Comparison of ENCODE assay signal across 17 cellular contexts in genomic region chr1:204293605-204294365, GRCh38.
DNase-seq lines count a peak whose midpoint lies in the region; TF ChIP-seq lines count a peak whose summit lies in the region.
"Had no signal": no experiment of that assay in that cellular context is flagged by ENCODE, and none has a peak within 500 bp of the region (broad histone marks: within the 10 kb centered on the region; RNA-seq: fewer than 3 reads in every experiment).

No MANE protein-coding gene starts in this region.

- no peak overlapping the region for H2BK15ac ChIP-seq in mesenchymal stem cell (ENCODE audit: low read depth, poor library complexity, severe bottlenecking)

- H4K8ac ChIP-seq in mesenchymal stem cell (ENCODE audit: low read length): no peak overlapping the region

- H3K36me3 ChIP-seq in esophagus squamous epithelium (no peaks in the 10 kb centered on the region), mesenchymal stem cell (ENCODE audit: control insufficient read depth in 1 of 2, insufficient read depth in 2 of 2, low read depth in 1 of 2, low read length in 2 of 2) (no peaks in the 10 kb centered on the region), suprapubic skin (no peaks in the 10 kb centered on the region)

- peak overlapping the region; percentile 85 for H3K18ac ChIP-seq in mesenchymal stem cell (ENCODE audit: low read depth in 1 of 2, low read length in 2 of 2)

- no peak overlapping the region for H2AK5ac ChIP-seq in mesenchymal stem cell (ENCODE audit: low read length, severe bottlenecking)

- H2BK120ac ChIP-seq in mesenchymal stem cell (ENCODE audit: low read depth, low read length): peak overlapping the region; percentile 9

- no peaks in the 10 kb centered on the region for H3K79me1 ChIP-seq in mesenchymal stem cell (replicated peaks; ENCODE audit: low read length, poor library complexity, severe bottlenecking)

- TF ChIP-seq POLR2A in esophagus squamous epithelium (IDR thresholded peaks at IDR 0.05) (no peak), suprapubic skin (IDR thresholded peaks at IDR 0.05) (no peak)

- H3K4me1 ChIP-seq in esophagus squamous epithelium: peaks cover 12 to 69% (median 30%) of the 10 kb centered on the region in 3 donors
- H3K4me1 ChIP-seq in mesenchymal stem cell (ENCODE audit: control insufficient read depth, insufficient read depth, low read depth, low read length): peaks cover 7% of the 10 kb centered on the region
- H3K4me1 ChIP-seq in suprapubic skin: peaks cover 53% of the 10 kb centered on the region

- peak overlapping the region in 1 of 2 experiments; percentile 71 for H2BK12ac ChIP-seq in mesenchymal stem cell (ENCODE audit: low read length in 2 of 2)

- H3K27ac ChIP-seq in esophagus squamous epithelium (peak overlapping the region in 3 of 4 donors; percentile 57 to 85 (median 72)), mesenchymal stem cell (ENCODE audit: low read length, poor library complexity, severe bottlenecking) (no peak overlapping the region), suprapubic skin (peak overlapping the region; percentile 68)

- TF ChIP-seq EP300 in suprapubic skin (IDR thresholded peaks at IDR 0.05): no peak

- no peak overlapping the region for H3K14ac ChIP-seq in mesenchymal stem cell (ENCODE audit: low read length in 2 of 2)

- no peak overlapping the region for H3K9ac ChIP-seq in mesenchymal stem cell (ENCODE audit: low read length)

- DNase-seq in LHCN-M2 (ENCODE audit: low read depth) (peak; percentile 98), esophagus squamous epithelium (lab: John Stamatoyannopoulos, UW) (no peak), mesenchymal stem cell (peak; percentile 86), suprapubic skin (ENCODE audit: low spot score in 2 of 2) (no peak), NCI-H69 (lab: John Stamatoyannopoulos, UW) (no peak), NCI-H345 treated with DMSO at 0.1 percent for 48 hours (lab: John Stamatoyannopoulos, UW; ENCODE audit: unreplicated experiment) (no peak), COR-L47 (lab: John Stamatoyannopoulos, UW) (no peak), NCI-H2081 (lab: John Stamatoyannopoulos, UW) (no peak)
- DNase-seq: activated CD4-positive, alpha-beta T cell treated with anti-CD3 and anti-CD28 coated beads, Interleukin-2, amount 50 U/mL, for 48 hours; activated naive CD4-positive, alpha-beta T cell treated with anti-CD3 and anti-CD28 coated beads, Interleukin-2, amount 50 U/mL, for 16 hours; effector CD4-positive, alpha-beta T cell; H7; KBM-7; natural killer cell; NCI-H2029 treated with DMSO at 0.1 percent for 48 hours; stimulated activated CD4-positive, alpha-beta T cell treated with anti-CD3 and anti-CD28 coated beads, Interleukin-15, amount 100 ng/mL, for 24 hours; T-helper 2 cell had no signal

- H3K9me3 ChIP-seq in esophagus squamous epithelium (no peaks in the 10 kb centered on the region), mesenchymal stem cell (ENCODE audit: control insufficient read depth, low read length) (no peaks in the 10 kb centered on the region), suprapubic skin (no peaks in the 10 kb centered on the region)

- H4K91ac ChIP-seq in mesenchymal stem cell (ENCODE audit: low read length): no peak overlapping the region

- peaks cover 0 to 38% (median 0%) of the 10 kb centered on the region in 4 donors for H3K27me3 ChIP-seq in esophagus squamous epithelium
- H3K27me3 ChIP-seq in mesenchymal stem cell (ENCODE audit: control insufficient read depth in 1 of 2, insufficient read depth in 1 of 2, low read length in 2 of 2): peaks cover 37 to 54% of the 10 kb centered on the region in 2 experiments
- no peaks in the 10 kb centered on the region for H3K27me3 ChIP-seq in suprapubic skin

- H3K4ac ChIP-seq in mesenchymal stem cell (ENCODE audit: low read depth in 1 of 2, low read length in 2 of 2): peak overlapping the region in 1 of 2 experiments; percentile 11

- intact Hi-C loops in esophagus squamous epithelium (cut with DNase I): no loop called here

- H3K23ac ChIP-seq in mesenchymal stem cell (ENCODE audit: low read length in 2 of 2): no peak overlapping the region

- TF ChIP-seq CTCF in esophagus squamous epithelium (IDR thresholded peaks at IDR 0.05): no peak
- TF ChIP-seq CTCF in suprapubic skin (IDR thresholded peaks at IDR 0.05): no peak

- no peak overlapping the region for H2AFZ ChIP-seq in mesenchymal stem cell (ENCODE audit: low read depth, low read length)

- no peak overlapping the region for H3K4me3 ChIP-seq in esophagus squamous epithelium
- peak overlapping the region in 1 of 2 experiments; percentile 46 for H3K4me3 ChIP-seq in mesenchymal stem cell (ENCODE audit: insufficient read depth in 1 of 2, low read depth in 1 of 2, low read length in 2 of 2)
- H3K4me3 ChIP-seq in suprapubic skin: no peak overlapping the region

- 39 to 40% methylated on average over 7 of the region's 7 CpGs for WGBS in esophagus squamous epithelium, 2 donors
- WGBS in mesenchymal stem cell: 79% methylated on average over 5 of the region's 7 CpGs
- 38% methylated on average over 7 of the region's 7 CpGs for WGBS in suprapubic skin

- no peak overlapping the region for H2BK5ac ChIP-seq in mesenchymal stem cell (ENCODE audit: low read depth, low read length, poor library complexity, severe bottlenecking)

- no peak overlapping the region for H3K4me2 ChIP-seq in mesenchymal stem cell (ENCODE audit: low read length, poor library complexity, severe bottlenecking)

Comparison
In these comparisons a context has a peak if more than half of its experiments do, and no peak if none do; other contexts are left out.
1. DNase-seq: peak in LHCN-M2 (single experiment) and mesenchymal stem cell (single experiment); none in esophagus squamous epithelium (single experiment), suprapubic skin (0 of 2), NCI-H69 (single experiment), NCI-H345 treated with DMSO at 0.1 percent for 48 hours (single experiment), COR-L47 (single experiment) and NCI-H2081 (0 of 2).